ENCODE assay signal across 10 cellular contexts in the genomic region with DNA sequence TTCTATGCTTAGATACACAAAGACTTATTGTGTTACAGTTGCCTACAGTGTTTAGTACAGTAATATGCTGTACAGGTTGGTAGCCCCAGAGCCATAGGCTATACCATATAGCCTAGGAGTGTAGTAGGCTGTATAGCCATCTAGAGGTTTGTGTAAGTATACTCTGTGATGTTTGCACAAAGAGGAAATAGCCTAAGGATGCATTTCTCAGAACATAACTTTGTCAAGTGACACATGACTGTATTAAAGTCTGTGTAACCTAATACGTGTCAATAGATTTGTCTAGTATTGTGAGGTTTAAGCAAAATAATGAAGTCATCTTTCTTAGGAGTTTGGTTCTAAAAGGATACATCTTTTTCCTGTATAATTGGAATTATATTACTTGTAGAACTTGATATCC. TPM values are rescaled to one million over a fixed set of nuclear protein-coding genes. Genes with fewer than 3 reads are reported as not detected.
DNase-seq lines count a peak whose midpoint lies in the region; ATAC-seq, FAIRE-seq and TF ChIP-seq lines count a peak whose summit lies in the region.
"Had no signal": no experiment of that assay in that cellular context is flagged by ENCODE, and none has a peak within 500 bp of the region (broad histone marks: within the 10 kb centered on the region; RNA-seq: fewer than 3 reads in every experiment).

No MANE protein-coding gene starts in this region.

- ATAC-seq in GM18508 (IDR thresholded peaks at IDR 0.05; ENCODE audit: insufficient read depth, unreplicated experiment): peak; percentile 43
- ATAC-seq in GM21717 (IDR thresholded peaks at IDR 0.05; ENCODE audit: unreplicated experiment): peak; percentile 47
- ATAC-seq in HG03520 (IDR thresholded peaks at IDR 0.05; ENCODE audit: unreplicated experiment): peak; percentile 57

- H3K4me3 ChIP-seq in choroid plexus epithelial cell (ENCODE audit: low read depth, low read length): no peak overlapping the region
- H3K4me3 ChIP-seq in CD8-positive, alpha-beta memory T cell (ENCODE audit: low read length): no peak overlapping the region
- no peak overlapping the region for H3K4me3 ChIP-seq in stomach

- H3K27me3 ChIP-seq in CD8-positive, alpha-beta memory T cell (ENCODE audit: insufficient read depth, low read length, poor library complexity, severe bottlenecking): peaks cover 13% of the 10 kb centered on the region
- H3K27me3 ChIP-seq in stomach: no peaks in the 10 kb centered on the region

- peaks cover 22 to 30% of the 10 kb centered on the region in 2 donors for H3K27me3 Mint-ChIP-seq in CD8-positive, alpha-beta memory T cell

- POLR2A ChIA-PET in CD8-positive, alpha-beta memory T cell (lab: Charles Lee): no interaction called here

- CTCF ChIA-PET in CD8-positive, alpha-beta memory T cell (lab: Charles Lee): no interaction called here

- no peaks in the 10 kb centered on the region for H3K9me3 ChIP-seq in CD8-positive, alpha-beta memory T cell (ENCODE audit: low read length)
- no peaks in the 10 kb centered on the region for H3K9me3 ChIP-seq in stomach
- H3K9me3 ChIP-seq: neutrophil had no signal

- peaks cover 0 to 3% (median 0%) of the 10 kb centered on the region in 5 donors for H3K9me3 Mint-ChIP-seq in CD8-positive, alpha-beta memory T cell

- H3K4me1 ChIP-seq in CD8-positive, alpha-beta memory T cell (ENCODE audit: insufficient read depth, low read length): peaks cover 3% of the 10 kb centered on the region
- H3K4me1 ChIP-seq in stomach: peaks cover 0 to 49% (median 26%) of the 10 kb centered on the region in 4 donors

- no peaks in the 10 kb centered on the region for H3K36me3 Mint-ChIP-seq in CD8-positive, alpha-beta memory T cell

- H3K36me3 ChIP-seq in CD8-positive, alpha-beta memory T cell (ENCODE audit: insufficient read depth, low read length): no peaks in the 10 kb centered on the region
- H3K36me3 ChIP-seq in stomach: no peaks in the 10 kb centered on the region
- H3K36me3 ChIP-seq: neutrophil had no signal

- no peak overlapping the region for H3K27ac Mint-ChIP-seq in CD8-positive, alpha-beta memory T cell

- no peak overlapping the region for H3K27ac ChIP-seq in CD8-positive, alpha-beta memory T cell (ENCODE audit: low read depth, low read length)
- no peak overlapping the region for H3K27ac ChIP-seq in stomach
- H3K27ac ChIP-seq: neutrophil had no signal

- H3K4me1 Mint-ChIP-seq in CD8-positive, alpha-beta memory T cell: peaks cover 5 to 6% (median 6%) of the 10 kb centered on the region in 3 donors

- intact Hi-C loops in stomach (cut with DNase I; ENCODE audit: low total_unique reads): no loop called here

- 71 to 95% (median 76%) methylated on average over 1 of the region's 1 CpG for WGBS in stomach, 5 donors

- TF ChIP-seq EP300 in stomach (IDR thresholded peaks at IDR 0.05): no peak

- H3K4me3 Mint-ChIP-seq in CD8-positive, alpha-beta memory T cell: no peak overlapping the region

- TF ChIP-seq CTCF in choroid plexus epithelial cell (conservative IDR thresholded peaks at IDR 0.05; ENCODE audit: low read depth, low read length) (no peak), stomach (IDR thresholded peaks at IDR 0.05) (no peak)

- no peak for FAIRE-seq in H54 (lab: Jason Lieb, UNC)

- DNase-seq in choroid plexus epithelial cell (ENCODE audit: low read depth) (peak; percentile 57), H54 (ENCODE audit: insufficient read length, low spot score) (no peak), D341Med (ENCODE audit: low spot score) (no peak), stomach (no peak)
- no peak for DNase-seq in CD8-positive, alpha-beta memory T cell
- DNase-seq: activated T-cell treated with anti-CD3 and anti-CD28 coated beads, Interleukin-2, amount 50 U/mL, for 1 hour had no signal

- TF ChIP-seq POLR2A in H54 (IDR thresholded peaks at IDR 0.05; ENCODE audit: low read depth, low read length): no peak
- no peak for TF ChIP-seq POLR2A in stomach (IDR thresholded peaks at IDR 0.05)

RNA-seq across cellular contexts. Expression of gene ZC3H12C, which starts 5.5 kb away (rescaled TPM):
- total RNA-seq in CD8-positive, alpha-beta memory T cell: 1 to 10 TPM; 1.5 to 1.9 TPM
- polyA plus RNA-seq in CD8-positive, alpha-beta memory T cell: not detected
- 10 to 100 TPM in 4 of 5 donors, 1 to 10 TPM in 1; 3.5 to 23.2 (median 14.5) TPM for total RNA-seq in stomach
- polyA plus RNA-seq in stomach: 1 to 10 TPM; 1.3 to 1.7 (median 1.5) TPM
